ENCODE assay signal across 1 cellular context in the genomic region with DNA sequence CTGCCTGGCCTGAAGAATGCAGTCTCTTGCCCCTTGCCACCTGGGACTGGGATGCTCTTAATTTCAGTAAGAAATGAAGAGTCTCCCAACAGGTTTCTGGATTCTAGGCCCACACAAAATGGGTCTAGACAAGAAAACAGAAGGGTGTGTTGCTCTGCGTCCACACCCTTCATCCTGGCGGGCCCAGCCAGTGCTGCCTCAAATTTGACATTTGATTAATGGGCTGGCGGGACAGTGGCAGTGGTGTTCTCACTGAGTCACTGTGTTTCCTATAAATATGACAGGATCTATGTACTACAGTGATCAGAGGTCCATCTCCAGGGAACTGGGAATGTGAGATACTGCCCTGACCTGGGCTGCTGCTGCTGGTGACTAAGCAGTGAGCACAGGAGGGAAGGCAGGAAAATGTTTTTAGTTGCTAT.
TF ChIP-seq lines count a peak whose summit lies in the region.

No MANE protein-coding gene starts in this region.

TF ChIP-seq in HepG2, 621 proteins besides CTCF, POLR2A, EP300 and RAD21 (continues in another document):
- TF ChIP-seq ZNF33A (CRISPR knock-in tag; IDR thresholded peaks at IDR 0.05; ENCODE audit: borderline replicate concordance) (no peak), KMT2A (CRISPR knock-in tag; IDR thresholded peaks at IDR 0.05) (no peak), MATR3 (CRISPR knock-in tag; IDR thresholded peaks at IDR 0.05) (no peak), HNRNPLL (IDR thresholded peaks at IDR 0.05; ENCODE audit: low read depth, low read length, poor library complexity, severe bottlenecking) (no peak), ZZZ3 (CRISPR knock-in tag; IDR thresholded peaks at IDR 0.05; ENCODE audit: borderline replicate concordance) (no peak), SKI (IDR thresholded peaks at IDR 0.05; ENCODE audit: partially characterized antibody) (no peak), CREM (IDR thresholded peaks at IDR 0.05) (no peak), CREM (CRISPR knock-in tag; IDR thresholded peaks at IDR 0.05) (no peak), SOX6 (IDR thresholded peaks at IDR 0.05) (no peak), SOX6 (CRISPR knock-in tag; IDR thresholded peaks at IDR 0.05) (0 out of 2 replicates have a peak, but pooled peaks have one; percentile 9), ZNF496 (CRISPR knock-in tag; IDR thresholded peaks at IDR 0.05; ENCODE audit: insufficient replicate concordance) (no peak), HOXA5 (CRISPR knock-in tag; IDR thresholded peaks at IDR 0.05) (no peak), NFE2L2 (IDR thresholded peaks at IDR 0.05; ENCODE audit: low read length) (no peak), ZNF780A (CRISPR knock-in tag; IDR thresholded peaks at IDR 0.05) (no peak)
- TF ChIP-seq, protein P1, sequence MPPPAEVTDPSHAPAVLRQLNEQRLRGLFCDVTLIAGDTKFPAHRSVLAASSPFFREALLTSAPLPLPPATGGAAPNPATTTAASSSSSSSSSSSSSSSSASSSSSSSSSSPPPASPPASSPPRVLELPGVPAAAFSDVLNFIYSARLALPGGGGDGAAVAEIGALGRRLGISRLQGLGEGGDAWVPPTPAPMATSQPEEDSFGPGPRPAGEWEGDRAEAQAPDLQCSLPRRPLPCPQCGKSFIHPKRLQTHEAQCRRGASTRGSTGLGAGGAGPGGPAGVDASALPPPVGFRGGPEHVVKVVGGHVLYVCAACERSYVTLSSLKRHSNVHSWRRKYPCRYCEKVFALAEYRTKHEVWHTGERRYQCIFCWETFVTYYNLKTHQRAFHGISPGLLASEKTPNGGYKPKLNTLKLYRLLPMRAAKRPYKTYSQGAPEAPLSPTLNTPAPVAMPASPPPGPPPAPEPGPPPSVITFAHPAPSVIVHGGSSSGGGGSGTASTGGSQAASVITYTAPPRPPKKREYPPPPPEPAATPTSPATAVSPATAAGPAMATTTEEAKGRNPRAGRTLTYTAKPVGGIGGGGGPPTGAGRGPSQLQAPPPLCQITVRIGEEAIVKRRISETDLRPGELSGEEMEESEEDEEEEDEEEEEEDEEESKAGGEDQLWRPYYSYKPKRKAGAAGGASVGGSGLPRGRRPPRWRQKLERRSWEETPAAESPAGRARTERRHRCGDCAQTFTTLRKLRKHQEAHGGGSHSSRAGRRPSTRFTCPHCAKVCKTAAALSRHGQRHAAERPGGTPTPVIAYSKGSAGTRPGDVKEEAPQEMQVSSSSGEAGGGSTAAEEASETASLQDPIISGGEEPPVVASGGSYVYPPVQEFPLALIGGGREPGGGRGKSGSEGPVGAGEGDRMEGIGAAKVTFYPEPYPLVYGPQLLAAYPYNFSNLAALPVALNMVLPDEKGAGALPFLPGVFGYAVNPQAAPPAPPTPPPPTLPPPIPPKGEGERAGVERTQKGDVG (CRISPR knock-in tag; IDR thresholded peaks at IDR 0.05; ENCODE audit: borderline replicate concordance), result no peak
- TF ChIP-seq, protein P2, sequence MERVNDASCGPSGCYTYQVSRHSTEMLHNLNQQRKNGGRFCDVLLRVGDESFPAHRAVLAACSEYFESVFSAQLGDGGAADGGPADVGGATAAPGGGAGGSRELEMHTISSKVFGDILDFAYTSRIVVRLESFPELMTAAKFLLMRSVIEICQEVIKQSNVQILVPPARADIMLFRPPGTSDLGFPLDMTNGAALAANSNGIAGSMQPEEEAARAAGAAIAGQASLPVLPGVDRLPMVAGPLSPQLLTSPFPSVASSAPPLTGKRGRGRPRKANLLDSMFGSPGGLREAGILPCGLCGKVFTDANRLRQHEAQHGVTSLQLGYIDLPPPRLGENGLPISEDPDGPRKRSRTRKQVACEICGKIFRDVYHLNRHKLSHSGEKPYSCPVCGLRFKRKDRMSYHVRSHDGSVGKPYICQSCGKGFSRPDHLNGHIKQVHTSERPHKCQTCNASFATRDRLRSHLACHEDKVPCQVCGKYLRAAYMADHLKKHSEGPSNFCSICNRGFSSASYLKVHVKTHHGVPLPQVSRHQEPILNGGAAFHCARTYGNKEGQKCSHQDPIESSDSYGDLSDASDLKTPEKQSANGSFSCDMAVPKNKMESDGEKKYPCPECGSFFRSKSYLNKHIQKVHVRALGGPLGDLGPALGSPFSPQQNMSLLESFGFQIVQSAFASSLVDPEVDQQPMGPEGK (CRISPR knock-in tag; IDR thresholded peaks at IDR 0.05), result no peak
- TF ChIP-seq, protein P3, sequence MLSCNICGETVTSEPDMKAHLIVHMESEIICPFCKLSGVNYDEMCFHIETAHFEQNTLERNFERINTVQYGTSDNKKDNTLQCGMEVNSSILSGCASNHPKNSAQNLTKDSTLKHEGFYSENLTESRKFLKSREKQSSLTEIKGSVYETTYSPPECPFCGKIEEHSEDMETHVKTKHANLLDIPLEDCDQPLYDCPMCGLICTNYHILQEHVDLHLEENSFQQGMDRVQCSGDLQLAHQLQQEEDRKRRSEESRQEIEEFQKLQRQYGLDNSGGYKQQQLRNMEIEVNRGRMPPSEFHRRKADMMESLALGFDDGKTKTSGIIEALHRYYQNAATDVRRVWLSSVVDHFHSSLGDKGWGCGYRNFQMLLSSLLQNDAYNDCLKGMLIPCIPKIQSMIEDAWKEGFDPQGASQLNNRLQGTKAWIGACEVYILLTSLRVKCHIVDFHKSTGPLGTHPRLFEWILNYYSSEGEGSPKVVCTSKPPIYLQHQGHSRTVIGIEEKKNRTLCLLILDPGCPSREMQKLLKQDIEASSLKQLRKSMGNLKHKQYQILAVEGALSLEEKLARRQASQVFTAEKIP (CRISPR knock-in tag; IDR thresholded peaks at IDR 0.05; ENCODE audit: borderline replicate concordance), result no peak
- TF ChIP-seq, protein P4, sequence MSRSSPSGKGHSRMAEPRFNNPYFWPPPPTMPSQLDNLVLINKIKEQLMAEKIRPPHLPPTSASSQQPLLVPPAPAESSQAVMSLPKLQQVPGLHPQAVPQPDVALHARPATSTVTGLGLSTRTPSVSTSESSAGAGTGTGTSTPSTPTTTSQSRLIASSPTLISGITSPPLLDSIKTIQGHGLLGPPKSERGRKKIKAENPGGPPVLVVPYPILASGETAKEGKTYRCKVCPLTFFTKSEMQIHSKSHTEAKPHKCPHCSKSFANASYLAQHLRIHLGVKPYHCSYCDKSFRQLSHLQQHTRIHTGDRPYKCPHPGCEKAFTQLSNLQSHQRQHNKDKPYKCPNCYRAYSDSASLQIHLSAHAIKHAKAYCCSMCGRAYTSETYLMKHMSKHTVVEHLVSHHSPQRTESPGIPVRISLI (CRISPR knock-in tag; IDR thresholded peaks at IDR 0.05; ENCODE audit: borderline replicate concordance), result no peak
- TF ChIP-seq, protein P5, sequence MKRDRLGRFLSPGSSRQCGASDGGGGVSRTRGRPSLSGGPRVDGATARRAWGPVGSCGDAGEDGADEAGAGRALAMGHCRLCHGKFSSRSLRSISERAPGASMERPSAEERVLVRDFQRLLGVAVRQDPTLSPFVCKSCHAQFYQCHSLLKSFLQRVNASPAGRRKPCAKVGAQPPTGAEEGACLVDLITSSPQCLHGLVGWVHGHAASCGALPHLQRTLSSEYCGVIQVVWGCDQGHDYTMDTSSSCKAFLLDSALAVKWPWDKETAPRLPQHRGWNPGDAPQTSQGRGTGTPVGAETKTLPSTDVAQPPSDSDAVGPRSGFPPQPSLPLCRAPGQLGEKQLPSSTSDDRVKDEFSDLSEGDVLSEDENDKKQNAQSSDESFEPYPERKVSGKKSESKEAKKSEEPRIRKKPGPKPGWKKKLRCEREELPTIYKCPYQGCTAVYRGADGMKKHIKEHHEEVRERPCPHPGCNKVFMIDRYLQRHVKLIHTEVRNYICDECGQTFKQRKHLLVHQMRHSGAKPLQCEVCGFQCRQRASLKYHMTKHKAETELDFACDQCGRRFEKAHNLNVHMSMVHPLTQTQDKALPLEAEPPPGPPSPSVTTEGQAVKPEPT (CRISPR knock-in tag; IDR thresholded peaks at IDR 0.05; ENCODE audit: low read depth), result no peak
- TF ChIP-seq, protein P6, sequence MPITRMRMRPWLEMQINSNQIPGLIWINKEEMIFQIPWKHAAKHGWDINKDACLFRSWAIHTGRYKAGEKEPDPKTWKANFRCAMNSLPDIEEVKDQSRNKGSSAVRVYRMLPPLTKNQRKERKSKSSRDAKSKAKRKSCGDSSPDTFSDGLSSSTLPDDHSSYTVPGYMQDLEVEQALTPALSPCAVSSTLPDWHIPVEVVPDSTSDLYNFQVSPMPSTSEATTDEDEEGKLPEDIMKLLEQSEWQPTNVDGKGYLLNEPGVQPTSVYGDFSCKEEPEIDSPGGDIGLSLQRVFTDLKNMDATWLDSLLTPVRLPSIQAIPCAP (CRISPR knock-in tag; IDR thresholded peaks at IDR 0.05; ENCODE audit: low read depth), result no peak; the same call in 1 of the 2 replicates
- TF ChIP-seq, protein P7, sequence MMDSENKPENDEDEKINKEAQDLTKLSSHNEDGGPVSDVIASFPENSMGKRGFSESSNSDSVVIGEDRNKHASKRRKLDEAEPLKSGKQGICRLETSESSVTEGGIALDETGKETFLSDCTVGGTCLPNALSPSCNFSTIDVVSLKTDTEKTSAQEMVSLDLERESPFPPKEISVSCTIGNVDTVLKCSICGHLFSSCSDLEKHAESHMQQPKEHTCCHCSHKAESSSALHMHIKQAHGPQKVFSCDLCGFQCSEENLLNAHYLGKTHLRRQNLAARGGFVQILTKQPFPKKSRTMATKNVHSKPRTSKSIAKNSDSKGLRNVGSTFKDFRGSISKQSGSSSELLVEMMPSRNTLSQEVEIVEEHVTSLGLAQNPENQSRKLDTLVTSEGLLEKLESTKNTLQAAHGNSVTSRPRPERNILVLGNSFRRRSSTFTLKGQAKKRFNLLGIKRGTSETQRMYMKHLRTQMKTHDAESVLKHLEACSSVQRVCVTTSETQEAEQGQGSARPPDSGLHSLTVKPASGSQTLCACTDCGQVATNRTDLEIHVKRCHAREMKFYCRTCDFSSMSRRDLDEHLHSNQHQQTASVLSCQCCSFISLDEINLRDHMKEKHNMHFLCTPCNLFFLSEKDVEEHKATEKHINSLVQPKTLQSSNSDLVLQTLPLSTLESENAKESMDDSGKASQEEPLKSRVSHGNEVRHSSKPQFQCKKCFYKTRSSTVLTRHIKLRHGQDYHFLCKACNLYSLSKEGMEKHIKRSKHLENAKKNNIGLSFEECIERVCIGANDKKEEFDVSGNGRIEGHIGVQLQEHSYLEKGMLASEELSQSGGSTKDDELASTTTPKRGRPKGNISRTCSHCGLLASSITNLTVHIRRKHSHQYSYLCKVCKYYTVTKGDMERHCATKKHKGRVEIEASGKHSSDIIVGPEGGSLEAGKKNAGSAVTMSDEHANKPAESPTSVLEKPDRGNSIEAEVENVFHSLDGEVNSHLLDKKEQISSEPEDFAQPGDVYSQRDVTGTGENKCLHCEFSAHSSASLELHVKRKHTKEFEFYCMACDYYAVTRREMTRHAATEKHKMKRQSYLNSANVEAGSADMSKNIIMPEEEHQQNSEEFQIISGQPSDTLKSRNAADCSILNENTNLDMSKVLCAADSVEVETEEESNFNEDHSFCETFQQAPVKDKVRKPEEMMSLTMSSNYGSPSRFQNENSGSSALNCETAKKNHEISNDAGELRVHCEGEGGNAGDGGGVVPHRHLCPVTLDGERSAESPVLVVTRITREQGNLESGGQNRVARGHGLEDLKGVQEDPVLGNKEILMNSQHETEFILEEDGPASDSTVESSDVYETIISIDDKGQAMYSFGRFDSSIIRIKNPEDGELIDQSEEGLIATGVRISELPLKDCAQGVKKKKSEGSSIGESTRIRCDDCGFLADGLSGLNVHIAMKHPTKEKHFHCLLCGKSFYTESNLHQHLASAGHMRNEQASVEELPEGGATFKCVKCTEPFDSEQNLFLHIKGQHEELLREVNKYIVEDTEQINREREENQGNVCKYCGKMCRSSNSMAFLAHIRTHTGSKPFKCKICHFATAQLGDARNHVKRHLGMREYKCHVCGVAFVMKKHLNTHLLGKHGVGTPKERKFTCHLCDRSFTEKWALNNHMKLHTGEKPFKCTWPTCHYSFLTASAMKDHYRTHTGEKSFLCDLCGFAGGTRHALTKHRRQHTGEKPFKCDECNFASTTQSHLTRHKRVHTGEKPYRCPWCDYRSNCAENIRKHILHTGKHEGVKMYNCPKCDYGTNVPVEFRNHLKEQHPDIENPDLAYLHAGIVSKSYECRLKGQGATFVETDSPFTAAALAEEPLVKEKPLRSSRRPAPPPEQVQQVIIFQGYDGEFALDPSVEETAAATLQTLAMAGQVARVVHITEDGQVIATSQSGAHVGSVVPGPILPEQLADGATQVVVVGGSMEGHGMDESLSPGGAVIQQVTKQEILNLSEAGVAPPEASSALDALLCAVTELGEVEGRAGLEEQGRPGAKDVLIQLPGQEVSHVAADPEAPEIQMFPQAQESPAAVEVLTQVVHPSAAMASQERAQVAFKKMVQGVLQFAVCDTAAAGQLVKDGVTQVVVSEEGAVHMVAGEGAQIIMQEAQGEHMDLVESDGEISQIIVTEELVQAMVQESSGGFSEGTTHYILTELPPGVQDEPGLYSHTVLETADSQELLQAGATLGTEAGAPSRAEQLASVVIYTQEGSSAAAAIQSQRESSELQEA (CRISPR knock-in tag; IDR thresholded peaks at IDR 0.05; ENCODE audit: not compliant biosample characterization), result no peak
- TF ChIP-seq, protein P8, sequence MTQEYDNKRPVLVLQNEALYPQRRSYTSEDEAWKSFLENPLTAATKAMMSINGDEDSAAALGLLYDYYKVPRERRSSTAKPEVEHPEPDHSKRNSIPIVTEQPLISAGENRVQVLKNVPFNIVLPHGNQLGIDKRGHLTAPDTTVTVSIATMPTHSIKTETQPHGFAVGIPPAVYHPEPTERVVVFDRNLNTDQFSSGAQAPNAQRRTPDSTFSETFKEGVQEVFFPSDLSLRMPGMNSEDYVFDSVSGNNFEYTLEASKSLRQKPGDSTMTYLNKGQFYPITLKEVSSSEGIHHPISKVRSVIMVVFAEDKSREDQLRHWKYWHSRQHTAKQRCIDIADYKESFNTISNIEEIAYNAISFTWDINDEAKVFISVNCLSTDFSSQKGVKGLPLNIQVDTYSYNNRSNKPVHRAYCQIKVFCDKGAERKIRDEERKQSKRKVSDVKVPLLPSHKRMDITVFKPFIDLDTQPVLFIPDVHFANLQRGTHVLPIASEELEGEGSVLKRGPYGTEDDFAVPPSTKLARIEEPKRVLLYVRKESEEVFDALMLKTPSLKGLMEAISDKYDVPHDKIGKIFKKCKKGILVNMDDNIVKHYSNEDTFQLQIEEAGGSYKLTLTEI (CRISPR knock-in tag; conservative IDR thresholded peaks at IDR 0.05), result no peak
- TF ChIP-seq, protein P9, sequence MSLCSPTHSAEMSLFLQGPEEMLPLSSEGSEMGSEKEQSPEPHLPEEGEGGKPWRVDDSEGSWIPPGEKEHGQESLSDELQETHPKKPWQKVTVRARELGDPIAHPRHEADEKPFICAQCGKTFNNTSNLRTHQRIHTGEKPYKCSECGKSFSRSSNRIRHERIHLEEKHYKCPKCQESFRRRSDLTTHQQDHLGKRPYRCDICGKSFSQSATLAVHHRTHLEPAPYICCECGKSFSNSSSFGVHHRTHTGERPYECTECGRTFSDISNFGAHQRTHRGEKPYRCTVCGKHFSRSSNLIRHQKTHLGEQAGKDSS (CRISPR knock-in tag; IDR thresholded peaks at IDR 0.05; ENCODE audit: borderline replicate concordance, low read depth), result no peak
- TF ChIP-seq, protein P10, sequence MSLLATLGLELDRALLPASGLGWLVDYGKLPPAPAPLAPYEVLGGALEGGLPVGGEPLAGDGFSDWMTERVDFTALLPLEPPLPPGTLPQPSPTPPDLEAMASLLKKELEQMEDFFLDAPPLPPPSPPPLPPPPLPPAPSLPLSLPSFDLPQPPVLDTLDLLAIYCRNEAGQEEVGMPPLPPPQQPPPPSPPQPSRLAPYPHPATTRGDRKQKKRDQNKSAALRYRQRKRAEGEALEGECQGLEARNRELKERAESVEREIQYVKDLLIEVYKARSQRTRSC (CRISPR knock-in tag; IDR thresholded peaks at IDR 0.05; ENCODE audit: low read depth), result 0 out of 2 replicates have a peak, but pooled peaks have one; percentile 9
- TF ChIP-seq, protein P11, sequence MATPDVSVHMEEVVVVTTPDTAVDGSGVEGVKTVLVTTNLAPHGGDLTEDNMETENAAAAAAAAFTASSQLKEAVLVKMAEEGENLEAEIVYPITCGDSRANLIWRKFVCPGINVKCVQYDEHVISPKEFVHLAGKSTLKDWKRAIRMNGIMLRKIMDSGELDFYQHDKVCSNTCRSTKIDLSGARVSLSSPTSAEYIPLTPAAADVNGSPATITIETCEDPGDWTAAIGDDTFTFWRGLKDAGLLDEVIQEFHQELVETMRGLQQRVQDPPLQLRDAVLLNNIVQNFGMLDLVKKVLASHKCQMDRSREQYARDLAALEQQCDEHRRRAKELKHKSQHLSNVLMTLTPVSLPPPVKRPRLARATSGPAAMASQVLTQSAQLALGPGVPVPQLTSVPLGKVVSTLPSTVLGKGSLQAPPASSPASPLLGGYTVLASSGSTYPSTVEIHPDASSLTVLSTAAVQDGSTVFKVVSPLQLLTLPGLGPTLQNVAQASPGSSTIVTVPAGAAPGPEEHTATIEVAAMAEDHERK (CRISPR knock-in tag; IDR thresholded peaks at IDR 0.05; ENCODE audit: low read depth), result no peak
